Comparison of ENCODE assay signal across 24 cellular contexts in genomic region chr19:54428323-54429175, GRCh38. TPM values are rescaled to one million over a fixed set of nuclear protein-coding genes. Genes with fewer than 3 reads are reported as not detected.
"Had no signal": no experiment of that assay in that cellular context is flagged by ENCODE, and none has a peak within 500 bp of the region (broad histone marks: within the 10 kb centered on the region; RNA-seq: fewer than 3 reads in every experiment).

No MANE protein-coding gene starts in this region.

- H3K27ac Mint-ChIP-seq: activated CD4-positive, alpha-beta memory T cell treated with anti-CD3 and anti-CD28 coated beads, Interleukin-2, amount 10 ng/mL, durations not matched to agents 7 days and 5 days; activated CD8-positive, alpha-beta memory T cell treated with anti-CD3 and anti-CD28 coated beads, Interleukin-2, amount 10 ng/mL, durations not matched to agents 7 days and 5 days; activated naive CD8-positive, alpha-beta T cell treated with anti-CD3 and anti-CD28 coated beads, Interleukin-2, amount 10 ng/mL, durations not matched to agents 7 days and 5 days; naive B cell; stimulated activated naive CD8-positive, alpha-beta T cell treated with anti-CD3 and anti-CD28 coated beads, Interleukin-15, Interleukin-2, amounts not matched to agents 100 ng/mL and 50 ng/mL, for 24 hours; T-cell; type B pancreatic cell had no signal

- H3K79me2 ChIP-seq: parathyroid adenoma had no signal

- H3K9me3 ChIP-seq: body of pancreas, gastrocnemius medialis, heart left ventricle, neutrophil, spleen, suprapubic skin had no signal

- H3K36me3 Mint-ChIP-seq: activated CD8-positive, alpha-beta memory T cell treated with anti-CD3 and anti-CD28 coated beads, Interleukin-2, amount 10 ng/mL, durations not matched to agents 7 days and 5 days; activated naive CD8-positive, alpha-beta T cell treated with anti-CD3 and anti-CD28 coated beads, Interleukin-2, amount 10 ng/mL, durations not matched to agents 7 days and 5 days; naive B cell; T-cell; type B pancreatic cell had no signal

- H2AFZ ChIP-seq: parathyroid adenoma had no signal

- H3K27ac ChIP-seq: gastrocnemius medialis, heart left ventricle, neutrophil, parathyroid adenoma, spleen, suprapubic skin had no signal

- H3K36me3 ChIP-seq: gastrocnemius medialis, heart left ventricle, neutrophil, spleen, suprapubic skin had no signal

- DNase-seq: activated CD4-positive, alpha-beta memory T cell treated with anti-CD3 and anti-CD28 coated beads, Interleukin-2, amount 10 ng/mL, durations not matched to agents 7 days and 5 days; activated CD4-positive, alpha-beta T cell treated with anti-CD3 and anti-CD28 coated beads for 48 hours; activated CD4-positive, CD25-positive, alpha-beta regulatory T cell; activated CD8-positive, alpha-beta memory T cell treated with anti-CD3 and anti-CD28 coated beads, Interleukin-2, amount 10 ng/mL, durations not matched to agents 7 days and 5 days; activated naive CD8-positive, alpha-beta T cell treated with anti-CD3 and anti-CD28 coated beads, Interleukin-2, amount 10 ng/mL, durations not matched to agents 7 days and 5 days; amygdala; body of pancreas; cortex of kidney; effector CD4-positive, alpha-beta T cell; gastrocnemius medialis; heart left ventricle; kidney glomerular epithelial cell; left ventricle myocardium superior; naive B cell; spleen; T-cell had no signal

- H3K4me3 Mint-ChIP-seq: activated CD4-positive, alpha-beta memory T cell treated with anti-CD3 and anti-CD28 coated beads, Interleukin-2, amount 10 ng/mL, durations not matched to agents 7 days and 5 days; activated CD8-positive, alpha-beta memory T cell treated with anti-CD3 and anti-CD28 coated beads, Interleukin-2, amount 10 ng/mL, durations not matched to agents 7 days and 5 days; activated naive CD8-positive, alpha-beta T cell treated with anti-CD3 and anti-CD28 coated beads, Interleukin-2, amount 10 ng/mL, durations not matched to agents 7 days and 5 days; stimulated activated naive CD8-positive, alpha-beta T cell treated with anti-CD3 and anti-CD28 coated beads, Interleukin-15, Interleukin-2, amounts not matched to agents 100 ng/mL and 50 ng/mL, for 24 hours had no signal

- H3K4me3 ChIP-seq: body of pancreas, gastrocnemius medialis, heart left ventricle, spleen, suprapubic skin had no signal

- ATAC-seq: activated CD8-positive, alpha-beta memory T cell treated with anti-CD3 and anti-CD28 coated beads, Interleukin-2, amount 10 ng/mL, durations not matched to agents 7 days and 5 days; body of pancreas; esophagus mucosa; gastrocnemius medialis; heart left ventricle; left ventricle myocardium superior; T-cell had no signal

- H3K9ac ChIP-seq: parathyroid adenoma had no signal

- H3K9me3 Mint-ChIP-seq: activated CD4-positive, alpha-beta memory T cell treated with anti-CD3 and anti-CD28 coated beads, Interleukin-2, amount 10 ng/mL, durations not matched to agents 7 days and 5 days; activated naive CD8-positive, alpha-beta T cell treated with anti-CD3 and anti-CD28 coated beads, Interleukin-2, amount 10 ng/mL, durations not matched to agents 7 days and 5 days; central memory CD8-positive, alpha-beta T cell; stimulated activated naive CD8-positive, alpha-beta T cell treated with anti-CD3 and anti-CD28 coated beads, Interleukin-15, Interleukin-2, amounts not matched to agents 100 ng/mL and 50 ng/mL, for 24 hours; T-cell; type B pancreatic cell had no signal

- H3K27me3 ChIP-seq: body of pancreas had no signal

RNA-seq across cellular contexts. Expression of gene CDC42EP5, which starts 44.5 kb away (rescaled TPM):
- total RNA-seq: activated CD4-positive, alpha-beta memory T cell treated with anti-CD3 and anti-CD28 coated beads, Interleukin-2, amount 10 ng/mL, durations not matched to agents 7 days and 5 days; activated naive CD8-positive, alpha-beta T cell treated with anti-CD3 and anti-CD28 coated beads, Interleukin-2, amount 10 ng/mL, durations not matched to agents 7 days and 5 days; mononuclear cell had no signal
